In the genomic region with DNA sequence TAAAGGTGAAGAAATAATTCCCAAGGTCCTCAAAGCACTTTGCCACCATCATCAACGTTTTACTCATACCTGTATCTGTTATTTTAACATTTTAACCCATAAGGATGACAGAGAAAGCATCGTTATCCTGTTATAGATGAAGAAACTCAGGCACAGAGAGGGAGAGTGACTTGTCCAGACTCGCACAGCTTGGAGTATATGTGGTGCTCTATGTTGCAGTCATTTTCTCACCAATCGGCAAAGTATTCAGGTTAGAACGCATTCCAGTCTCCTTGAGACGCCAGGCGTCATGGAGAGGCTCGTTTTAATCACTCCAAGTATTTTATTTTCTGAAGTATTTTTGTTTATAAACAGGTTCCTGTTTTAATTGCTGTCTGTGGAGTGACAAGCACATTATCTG, we compare ENCODE assay signal across 1 cellular context.
TF ChIP-seq lines count a peak whose summit lies in the region.

No MANE protein-coding gene starts in this region.

TF ChIP-seq in endothelial cell of umbilical vein, 7 proteins besides CTCF, POLR2A, EP300 and RAD21:
- no peak for TF ChIP-seq EZH2 (IDR thresholded peaks at IDR 0.05; ENCODE audit: borderline replicate concordance, low read depth, low read length, severe bottlenecking)
- no peak for TF ChIP-seq FOS (IDR thresholded peaks at IDR 0.05; ENCODE audit: borderline replicate concordance, insufficient read depth, low read length)
- TF ChIP-seq JUN (IDR thresholded peaks at IDR 0.05; ENCODE audit: borderline replicate concordance, insufficient read depth, insufficient read length, low read depth), result no peak
- no peak for TF ChIP-seq GATA2 (IDR thresholded peaks at IDR 0.05; ENCODE audit: insufficient read depth, insufficient read length, low read depth, low read length)
- no peak for TF ChIP-seq POLR2AphosphoS5 (IDR thresholded peaks at IDR 0.05; ENCODE audit: insufficient read depth, low read depth, low read length)
